In the genomic region with DNA sequence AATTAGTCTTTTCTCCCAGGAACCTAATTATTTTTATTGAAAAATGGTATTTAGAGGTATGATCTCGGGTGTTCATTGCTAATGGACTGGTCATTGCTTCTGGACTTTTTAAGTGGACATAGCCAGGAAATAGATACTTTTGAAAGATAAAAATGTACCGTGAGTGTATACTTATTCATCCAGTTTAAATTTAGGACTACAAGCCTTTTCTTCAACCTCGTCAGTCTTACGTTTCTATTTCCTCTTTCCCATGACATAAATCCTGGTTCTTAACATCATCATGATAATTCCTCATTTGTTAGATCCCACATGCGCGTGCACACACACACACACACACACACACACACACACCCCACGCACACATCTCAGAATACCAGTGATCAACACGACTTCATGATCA, we compare ENCODE assay signal across 1 cellular context.
TF ChIP-seq lines count a peak whose summit lies in the region.

No MANE protein-coding gene starts in this region.

TF ChIP-seq in IMR-90, 13 proteins besides CTCF, POLR2A, EP300 and RAD21 (continued from another document):
- TF ChIP-seq RFX5 (IDR thresholded peaks at IDR 0.05; ENCODE audit: low read depth, low read length) (no peak), MAZ (IDR thresholded peaks at IDR 0.05; ENCODE audit: borderline replicate concordance, low read depth, low read length) (no peak), CHD1 (IDR thresholded peaks at IDR 0.05; ENCODE audit: low read depth, low read length) (no peak), FOS (IDR thresholded peaks at IDR 0.05; ENCODE audit: low read depth, low read length) (no peak)
- TF ChIP-seq, protein P1, sequence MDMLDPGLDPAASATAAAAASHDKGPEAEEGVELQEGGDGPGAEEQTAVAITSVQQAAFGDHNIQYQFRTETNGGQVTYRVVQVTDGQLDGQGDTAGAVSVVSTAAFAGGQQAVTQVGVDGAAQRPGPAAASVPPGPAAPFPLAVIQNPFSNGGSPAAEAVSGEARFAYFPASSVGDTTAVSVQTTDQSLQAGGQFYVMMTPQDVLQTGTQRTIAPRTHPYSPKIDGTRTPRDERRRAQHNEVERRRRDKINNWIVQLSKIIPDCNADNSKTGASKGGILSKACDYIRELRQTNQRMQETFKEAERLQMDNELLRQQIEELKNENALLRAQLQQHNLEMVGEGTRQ (IDR thresholded peaks at IDR 0.05; ENCODE audit: low read depth, low read length) = no peak
TF ChIP-seq in IMR-90: peak in this region for 0.
